Comparison of ENCODE assay signal across 8 cellular contexts in the genomic region with DNA sequence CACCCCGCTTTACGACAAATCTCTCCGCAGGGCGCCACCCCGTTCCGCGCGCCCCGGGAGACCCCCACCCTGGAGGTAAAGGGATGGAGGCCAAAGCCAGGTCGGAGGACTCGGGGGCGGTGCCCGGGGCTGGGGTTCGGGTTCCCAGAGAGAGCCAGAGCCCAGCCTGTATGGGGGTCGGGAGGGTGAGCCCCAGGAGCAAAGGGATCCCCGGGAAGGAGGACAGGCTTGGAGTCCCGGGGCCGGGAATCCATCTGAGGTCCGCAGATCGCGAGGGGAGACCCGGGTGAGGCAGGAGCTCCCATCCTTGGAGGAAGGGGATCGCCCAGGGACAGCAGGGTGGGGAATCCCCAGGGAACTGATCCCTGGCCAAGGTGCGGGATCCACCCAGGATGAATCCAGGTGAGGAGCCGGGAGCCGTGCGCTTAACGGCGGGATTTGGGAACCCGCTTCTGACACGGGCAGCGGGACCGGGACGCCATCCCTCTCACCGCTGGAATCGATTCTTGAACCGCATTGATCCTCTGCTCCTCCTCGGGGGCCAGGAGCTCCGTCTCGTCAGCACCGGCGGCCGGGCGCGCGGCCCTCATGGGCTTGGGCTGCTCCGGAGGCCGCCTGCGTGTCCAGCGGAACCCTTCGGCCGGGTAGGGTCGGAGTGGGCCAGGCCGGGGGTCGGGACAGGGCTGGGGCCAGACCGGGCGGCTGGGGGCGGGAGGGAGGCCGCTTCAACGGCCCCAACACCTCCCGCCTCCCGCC. TPM values are rescaled to one million over a fixed set of nuclear protein-coding genes. Genes with fewer than 3 reads are reported as not detected.
DNase-seq lines count a peak whose midpoint lies in the region; ATAC-seq and TF ChIP-seq lines count a peak whose summit lies in the region.

Gene MMD (minus strand): TSS at position 657 of the 756 bp plus-strand sequence. CDS start 140 bp downstream, at position 517.

- no peaks in the 10 kb centered on the region for H3K9me3 Mint-ChIP-seq in stimulated activated memory B cell treated with anti-CD40 and anti-IgM and Interleukin-4, amounts not matched to agents 10 μg/mL and 1 μg/mL and 100 μg/mL, for 72 hours

- BruUV-seq in A673 (replicated peaks; lab: Mats Ljungman, UMichigan) (no TSS peak), PC-3 (replicated peaks; lab: Mats Ljungman, UMichigan) (TSS peak; percentile 28)

- H3K27ac ChIP-seq in A673 (ENCODE audit: low read depth, low read length, poor library complexity, severe bottlenecking) (peak within 1 kb of the TSS; percentile 79), PC-3 (ENCODE audit: low read length) (peak within 1 kb of the TSS; percentile 16; the same call in 1 of the 2 replicates)

- peak; percentile 3 for ATAC-seq in GM18508 (IDR thresholded peaks at IDR 0.05; ENCODE audit: insufficient read depth, unreplicated experiment)
- ATAC-seq in HG02973 (IDR thresholded peaks at IDR 0.05; ENCODE audit: unreplicated experiment), result peak; percentile 15
- ATAC-seq in PC-3, result peak; percentile 53
- ATAC-seq in stimulated activated memory B cell treated with anti-CD40 and anti-IgM and Interleukin-4, amounts not matched to agents 10 μg/mL and 1 μg/mL and 100 μg/mL, for 72 hours, result peak; percentile 24

- peak within 1 kb of the TSS; percentile 94 for H3K27ac Mint-ChIP-seq in stimulated activated memory B cell treated with anti-CD40 and anti-IgM and Interleukin-4, amounts not matched to agents 10 μg/mL and 1 μg/mL and 100 μg/mL, for 72 hours

- H3K27me3 Mint-ChIP-seq in stimulated activated memory B cell treated with anti-CD40 and anti-IgM and Interleukin-4, amounts not matched to agents 10 μg/mL and 1 μg/mL and 100 μg/mL, for 72 hours, result no peaks in the 10 kb centered on the region

- peaks cover 23% of the 10 kb centered on the region for H3K79me2 ChIP-seq in PC-3 (ENCODE audit: low read length)

- H3K9me3 ChIP-seq in A673 (ENCODE audit: low read depth, low read length, poor library complexity, severe bottlenecking) (no peaks in the 10 kb centered on the region), PC-3 (ENCODE audit: low read length) (no peaks in the 10 kb centered on the region)

- no peaks in the 10 kb centered on the region for H3F3A ChIP-seq in PC-3 (ENCODE audit: low read length, unreplicated experiment)

- H3K36me3 ChIP-seq in A673 (ENCODE audit: insufficient read depth, low read length, poor library complexity, severe bottlenecking), result no peaks in the 10 kb centered on the region
- H3K36me3 ChIP-seq in PC-3 (ENCODE audit: low read depth, low read length), result no peaks in the 10 kb centered on the region

- intact Hi-C loops in A673 (cut with micrococcal nuclease; ENCODE audit: unreplicated experiment) (no loop called here), PC-3 (cut with micrococcal nuclease) (loop anchor here (5.0 kb wide), 1 partner anchor 36 kb away; no protein-coding TSS in a partner anchor)

- H3K27me3 ChIP-seq in A673 (replicated peaks; ENCODE audit: insufficient read depth, low read depth, low read length, poor library complexity) (peaks cover 11% of the 10 kb centered on the region), PC-3 (ENCODE audit: low read length) (peaks cover 14% of the 10 kb centered on the region)

- DNase-seq in A673 (ENCODE audit: low spot score) (no peak), PC-3 (peak; percentile 34), cardiac fibroblast (ENCODE audit: low read depth in 2 of 2) (no peak), left kidney (ENCODE audit: low read depth, low spot score) (peak; percentile 73), NCI-H524 treated with DMSO at 0.1 percent for 48 hours (lab: John Stamatoyannopoulos, UW) (no peak)

- peaks cover 87% of the 10 kb centered on the region for H3K4me1 Mint-ChIP-seq in stimulated activated memory B cell treated with anti-CD40 and anti-IgM and Interleukin-4, amounts not matched to agents 10 μg/mL and 1 μg/mL and 100 μg/mL, for 72 hours

- peak within 1 kb of the TSS; percentile 99 for H3K4me2 ChIP-seq in PC-3 (ENCODE audit: low read length)

- TF ChIP-seq CTCF in A673 (conservative IDR thresholded peaks at IDR 0.05; ENCODE audit: low read depth, low read length) (no peak), PC-3 (conservative IDR thresholded peaks at IDR 0.05; ENCODE audit: low read depth, low read length) (no peak), cardiac fibroblast (IDR thresholded peaks at IDR 0.05; ENCODE audit: low read depth, low read length) (no peak)

- H3K4me3 ChIP-seq in A673 (ENCODE audit: low read depth, low read length, poor library complexity, severe bottlenecking) (peak within 1 kb of the TSS; percentile 75), PC-3 (ENCODE audit: low read length) (peak within 1 kb of the TSS; percentile 92), cardiac fibroblast (replicated peaks in 1 of 2; ENCODE audit: low read depth in 2 of 2, low read length in 2 of 2) (peak within 1 kb of the TSS; percentile 70 to 98)

- POLR2A ChIA-PET in A673 (lab: Charles Lee; ENCODE audit: low non-redundant PET), result interaction anchor here (0.6 kb wide), 2 partner anchors 10 to 1482 kb away, joined by 4 to 5 read pairs; no protein-coding TSS in a partner anchor
- POLR2A ChIA-PET in PC-3 (lab: Charles Lee; ENCODE audit: unreplicated experiment), result no interaction called here

- H3K9me2 ChIP-seq in PC-3 (replicated peaks; ENCODE audit: low read length), result no peaks in the 10 kb centered on the region

- H3K4me1 ChIP-seq in A673 (ENCODE audit: insufficient read depth, low read length, poor library complexity, severe bottlenecking) (peaks cover 13% of the 10 kb centered on the region), PC-3 (ENCODE audit: insufficient read depth, low read length) (peaks cover 13% of the 10 kb centered on the region)

- peak within 1 kb of the TSS; percentile 95 for H3K4me3 Mint-ChIP-seq in stimulated activated memory B cell treated with anti-CD40 and anti-IgM and Interleukin-4, amounts not matched to agents 10 μg/mL and 1 μg/mL and 100 μg/mL, for 72 hours

- peak within 1 kb of the TSS; percentile 85 for H3K9ac ChIP-seq in PC-3 (ENCODE audit: low read length)

- peak within 1 kb of the TSS; percentile 98 for H2AFZ ChIP-seq in PC-3 (ENCODE audit: low read length)

- H3K36me3 Mint-ChIP-seq in stimulated activated memory B cell treated with anti-CD40 and anti-IgM and Interleukin-4, amounts not matched to agents 10 μg/mL and 1 μg/mL and 100 μg/mL, for 72 hours, result peaks cover 32% of the 10 kb centered on the region

- H4K20me1 ChIP-seq in PC-3 (ENCODE audit: low read length), result no peaks in the 10 kb centered on the region

- CTCF ChIA-PET in A673 (lab: Charles Lee) (no interaction called here), PC-3 (lab: Charles Lee) (interaction anchor here (0.9 kb wide), 1 partner anchor 11 kb away, joined by 3 read pairs; no protein-coding TSS in a partner anchor)

RNA-seq across cellular contexts. Expression of gene MMD, which starts in this region (rescaled TPM):
- total RNA-seq in A673 (2021) (24.9 and 31.3 TPM in 2 replicates), PC-3 (2014; rRNA removed) (10.9 and 24.1 TPM in 2 replicates)

Comparison
In these comparisons a context has a peak if more than half of its experiments do, and no peak if none do; other contexts are left out.
1. DNase-seq: peak in PC-3 (single experiment) and left kidney (single experiment); none in A673 (single experiment), cardiac fibroblast (0 of 2) and NCI-H524 treated with DMSO at 0.1 percent for 48 hours (single experiment).
2. ATAC-seq: peak in every context shown above with its lines; median percentile 53 in PC-3; 24 in stimulated activated memory B cell treated with anti-CD40 and anti-IgM and Interleukin-4, amounts not matched to agents 10 μg/mL and 1 μg/mL and 100 μg/mL, for 72 hours; 15 in HG02973; 3 in GM18508.
3. Peak in every context shown above with its lines, with median percentiles within 50 percentile points of each other: H3K4me3 ChIP-seq.